Comparison of ENCODE assay signal across 16 cellular contexts in genomic region chr19:45231891-45232290, GRCh38. TPM values are rescaled to one million over a fixed set of nuclear protein-coding genes. Genes with fewer than 3 reads are reported as not detected.
"Had no signal": no experiment of that assay in that cellular context is flagged by ENCODE, and none has a peak within 500 bp of the region (broad histone marks: within the 10 kb centered on the region; RNA-seq: fewer than 3 reads in every experiment).

No MANE protein-coding gene starts in this region.

- H3K4me1 ChIP-seq: adrenal gland, parathyroid adenoma, sigmoid colon had no signal

- H3K4me3 ChIP-seq: adrenal gland, dorsolateral prefrontal cortex, gastroesophageal sphincter, sigmoid colon, stomach had no signal

- H3K36me3 Mint-ChIP-seq: activated CD4-positive, alpha-beta memory T cell treated with anti-CD3 and anti-CD28 coated beads for 36 hours; activated naive CD4-positive, alpha-beta T cell treated with anti-CD3 and anti-CD28 coated beads, Interleukin-2, amount 50 U/mL, for 24 hours had no signal

- H3K36me3 ChIP-seq: adrenal gland, gastroesophageal sphincter, sigmoid colon, stomach had no signal

- H3K27ac Mint-ChIP-seq: activated CD4-positive, alpha-beta memory T cell treated with anti-CD3 and anti-CD28 coated beads for 36 hours; activated CD4-positive, alpha-beta T cell treated with anti-CD3 and anti-CD28 coated beads for 36 hours; activated naive CD4-positive, alpha-beta T cell treated with anti-CD3 and anti-CD28 coated beads, Interleukin-2, amount 50 U/mL, for 24 hours; activated T-cell treated with anti-CD3 and anti-CD28 coated beads, Interleukin-2, amount 50 U/mL, for 24 hours had no signal

- H3K9me3 Mint-ChIP-seq: activated CD4-positive, alpha-beta memory T cell treated with anti-CD3 and anti-CD28 coated beads for 36 hours; activated naive CD4-positive, alpha-beta T cell treated with anti-CD3 and anti-CD28 coated beads, Interleukin-2, amount 50 U/mL, for 24 hours; activated T-cell treated with anti-CD3 and anti-CD28 coated beads, Interleukin-2, amount 50 U/mL, for 24 hours; neural crest cell had no signal

- H3K4me1 Mint-ChIP-seq: activated CD4-positive, alpha-beta T cell treated with anti-CD3 and anti-CD28 coated beads for 36 hours had no signal

- DNase-seq: activated CD4-positive, alpha-beta memory T cell treated with anti-CD3 and anti-CD28 coated beads for 36 hours; activated CD4-positive, alpha-beta T cell treated with anti-CD3 and anti-CD28 coated beads for 36 hours; activated effector memory CD4-positive, alpha-beta T cell treated with Interleukin-2 at 50 U/mL for 16 hours; activated T-cell treated with anti-CD3 and anti-CD28 coated beads, Interleukin-2, amount 50 U/mL, for 24 hours; dorsolateral prefrontal cortex; sigmoid colon; stimulated activated CD4-positive, alpha-beta T cell treated with anti-CD3 and anti-CD28 coated beads, Interleukin-12 subunit alpha, Interleukin-12 subunit beta, amount 100 ng/mL, for 4 hours; stimulated activated CD4-positive, alpha-beta T cell treated with anti-CD3 and anti-CD28 coated beads, Interleukin-2, amount 100 ng/mL, for 24 hours; stomach; T-helper 2 cell had no signal

- H3K9me3 ChIP-seq: adrenal gland, gastroesophageal sphincter, sigmoid colon, stomach had no signal

- H3K4me3 Mint-ChIP-seq: activated CD4-positive, alpha-beta memory T cell treated with anti-CD3 and anti-CD28 coated beads for 36 hours; activated CD4-positive, alpha-beta T cell treated with anti-CD3 and anti-CD28 coated beads for 36 hours; activated naive CD4-positive, alpha-beta T cell treated with anti-CD3 and anti-CD28 coated beads, Interleukin-2, amount 50 U/mL, for 24 hours; activated T-cell treated with anti-CD3 and anti-CD28 coated beads, Interleukin-2, amount 50 U/mL, for 24 hours; neural crest cell had no signal

- H3K27ac ChIP-seq: dorsolateral prefrontal cortex, gastroesophageal sphincter, parathyroid adenoma, sigmoid colon, stomach had no signal

RNA-seq across cellular contexts. Expression of gene EXOC3L2, which starts 13.3 kb away (rescaled TPM):
- total RNA-seq: activated CD4-positive, alpha-beta memory T cell treated with anti-CD3 and anti-CD28 coated beads for 36 hours; activated CD4-positive, alpha-beta T cell treated with anti-CD3 and anti-CD28 coated beads for 36 hours; fibroblast of lung had no signal
- polyA plus RNA-seq: fibroblast of lung had no signal
